ENCODE assay signal across 8 cellular contexts in the genomic region with DNA sequence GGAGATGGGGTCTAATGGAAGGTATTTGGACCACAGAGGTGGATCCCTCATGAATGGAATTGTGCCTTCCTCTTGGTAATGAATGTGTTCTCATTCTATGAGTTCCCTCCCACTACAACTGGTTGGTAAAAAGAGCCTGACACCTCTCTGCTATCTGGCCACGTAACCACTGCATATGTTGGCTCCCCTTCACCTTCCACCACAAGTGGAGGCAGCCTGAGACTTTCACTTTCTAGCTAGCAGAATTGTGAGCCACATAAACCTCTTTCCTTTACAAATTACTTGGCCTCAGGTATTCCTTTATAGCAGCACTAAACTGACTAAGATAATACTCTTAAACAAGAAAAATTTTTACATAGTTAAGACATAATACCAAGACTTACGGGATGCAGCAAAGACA.
A peak's percentile ranks its signal among the peaks of the same experiment; 100 is the strongest.
DNase-seq lines count a peak whose midpoint lies in the region; ATAC-seq and TF ChIP-seq lines count a peak whose summit lies in the region.

No MANE protein-coding gene starts in this region.

- H3K9me3 Mint-ChIP-seq in CD4-positive, CD25-positive, alpha-beta regulatory T cell, result peaks cover 0 to 2% (median 0%) of the 10 kb centered on the region in 7 donors
- no peaks in the 10 kb centered on the region for H3K9me3 Mint-ChIP-seq in activated naive CD4-positive, alpha-beta T cell treated with anti-CD3 and anti-CD28 coated beads, Interleukin-2, amount 50 U/mL, for 24 hours

- peaks cover 6% of the 10 kb centered on the region for H3K4me1 ChIP-seq in CD4-positive, CD25-positive, alpha-beta regulatory T cell (ENCODE audit: control insufficient read depth, insufficient read depth, low read length, poor library complexity, severe bottlenecking)
- no peaks in the 10 kb centered on the region for H3K4me1 ChIP-seq in right atrium auricular region
- no peaks in the 10 kb centered on the region for H3K4me1 ChIP-seq in effector memory CD4-positive, alpha-beta T cell (ENCODE audit: control insufficient read depth, insufficient read depth, low read length, poor library complexity, severe bottlenecking)

- H3K27ac Mint-ChIP-seq in CD4-positive, CD25-positive, alpha-beta regulatory T cell, result peak overlapping the region in 2 of 3 donors; percentile 73 to 86
- H3K27ac Mint-ChIP-seq in activated naive CD4-positive, alpha-beta T cell treated with anti-CD3 and anti-CD28 coated beads, Interleukin-2, amount 50 U/mL, for 24 hours, result peak overlapping the region; percentile 79

- H3K36me3 Mint-ChIP-seq in CD4-positive, CD25-positive, alpha-beta regulatory T cell, result peaks cover 9% of the 10 kb centered on the region
- peaks cover 15% of the 10 kb centered on the region for H3K36me3 Mint-ChIP-seq in activated naive CD4-positive, alpha-beta T cell treated with anti-CD3 and anti-CD28 coated beads, Interleukin-2, amount 50 U/mL, for 24 hours

- no peaks in the 10 kb centered on the region for H3K27me3 ChIP-seq in CD4-positive, CD25-positive, alpha-beta regulatory T cell (ENCODE audit: control insufficient read depth, insufficient read depth, low read length)
- H3K27me3 ChIP-seq in right atrium auricular region, result no peaks in the 10 kb centered on the region
- no peaks in the 10 kb centered on the region for H3K27me3 ChIP-seq in effector memory CD4-positive, alpha-beta T cell (replicated peaks; ENCODE audit: control insufficient read depth, insufficient read depth, low read length, poor library complexity, severe bottlenecking)

- H3K4me1 Mint-ChIP-seq in CD4-positive, CD25-positive, alpha-beta regulatory T cell, result peaks cover 42 to 62% (median 53%) of the 10 kb centered on the region in 4 donors
- H3K4me1 Mint-ChIP-seq in activated naive CD4-positive, alpha-beta T cell treated with anti-CD3 and anti-CD28 coated beads, Interleukin-2, amount 50 U/mL, for 24 hours, result peaks cover 71% of the 10 kb centered on the region

- no peaks in the 10 kb centered on the region for H3K27me3 Mint-ChIP-seq in CD4-positive, CD25-positive, alpha-beta regulatory T cell
- no peaks in the 10 kb centered on the region for H3K27me3 Mint-ChIP-seq in activated naive CD4-positive, alpha-beta T cell treated with anti-CD3 and anti-CD28 coated beads, Interleukin-2, amount 50 U/mL, for 24 hours

- ATAC-seq in CD4-positive, CD25-positive, alpha-beta regulatory T cell (ENCODE audit: low read depth in 2 of 2), result peak; percentile 68 to 79
- peak; percentile 98 for ATAC-seq in GM19463 (IDR thresholded peaks at IDR 0.05; ENCODE audit: unreplicated experiment)
- peak; percentile 96 for ATAC-seq in HG03469 (IDR thresholded peaks at IDR 0.05; ENCODE audit: unreplicated experiment)
- peak; percentile 99 for ATAC-seq in stimulated activated naive CD8-positive, alpha-beta T cell treated with anti-CD3 and anti-CD28 coated beads, Interleukin-15, Interleukin-2, amounts not matched to agents 100 U/mL and 50 U/mL, for 24 hours

- H3K27ac ChIP-seq in CD4-positive, CD25-positive, alpha-beta regulatory T cell (ENCODE audit: insufficient read depth, low read length, poor library complexity, severe bottlenecking), result no peak overlapping the region
- no peak overlapping the region for H3K27ac ChIP-seq in right atrium auricular region
- H3K27ac ChIP-seq in effector memory CD4-positive, alpha-beta T cell (ENCODE audit: insufficient read depth, low read length, poor library complexity, severe bottlenecking), result no peak overlapping the region

- no peak for TF ChIP-seq CTCF in right atrium auricular region (IDR thresholded peaks at IDR 0.05)

- H3K36me3 ChIP-seq in CD4-positive, CD25-positive, alpha-beta regulatory T cell (ENCODE audit: control insufficient read depth, insufficient read depth, low read length), result no peaks in the 10 kb centered on the region
- no peaks in the 10 kb centered on the region for H3K36me3 ChIP-seq in right atrium auricular region
- H3K36me3 ChIP-seq in effector memory CD4-positive, alpha-beta T cell (ENCODE audit: control insufficient read depth, insufficient read depth, low read length), result no peaks in the 10 kb centered on the region

- H3K4me3 ChIP-seq in CD4-positive, CD25-positive, alpha-beta regulatory T cell (ENCODE audit: low read depth, low read length), result peak overlapping the region; percentile 56
- no peak overlapping the region for H3K4me3 ChIP-seq in right atrium auricular region
- H3K4me3 ChIP-seq in effector memory CD4-positive, alpha-beta T cell (ENCODE audit: insufficient read depth, low read depth, low read length, poor library complexity, severe bottlenecking), result no peak overlapping the region

- H3K4me3 Mint-ChIP-seq in CD4-positive, CD25-positive, alpha-beta regulatory T cell, result peak overlapping the region; percentile 55 to 84 (median 60)
- H3K4me3 Mint-ChIP-seq in activated naive CD4-positive, alpha-beta T cell treated with anti-CD3 and anti-CD28 coated beads, Interleukin-2, amount 50 U/mL, for 24 hours, result peak overlapping the region; percentile 73

- peak in 2 of 3 donors; percentile 6 to 65 for DNase-seq in CD4-positive, CD25-positive, alpha-beta regulatory T cell
- peak; percentile 47 for DNase-seq in stimulated activated naive CD8-positive, alpha-beta T cell treated with anti-CD3 and anti-CD28 coated beads, Interleukin-15, Interleukin-2, amounts not matched to agents 100 U/mL and 50 U/mL, for 24 hours
- DNase-seq in GM19238 (ENCODE audit: insufficient read length, low spot score) (no peak), right atrium auricular region (ENCODE audit: low spot score) (no peak)
- no peak for DNase-seq in effector memory CD4-positive, alpha-beta T cell

- no peaks in the 10 kb centered on the region for H3K9me3 ChIP-seq in CD4-positive, CD25-positive, alpha-beta regulatory T cell (ENCODE audit: control insufficient read depth in 2 of 2, low read length in 2 of 2)
- peaks cover 0 to 7% of the 10 kb centered on the region in 2 donors for H3K9me3 ChIP-seq in right atrium auricular region
- no peaks in the 10 kb centered on the region for H3K9me3 ChIP-seq in effector memory CD4-positive, alpha-beta T cell (ENCODE audit: control insufficient read depth, low read length)

Comparison
In these comparisons a context has a peak if more than half of its experiments do, and no peak if none do; other contexts are left out.
1. DNase-seq: peak in CD4-positive, CD25-positive, alpha-beta regulatory T cell (2 of 3) and stimulated activated naive CD8-positive, alpha-beta T cell treated with anti-CD3 and anti-CD28 coated beads, Interleukin-15, Interleukin-2, amounts not matched to agents 100 U/mL and 50 U/mL, for 24 hours (single experiment); none in GM19238 (single experiment), right atrium auricular region (single experiment) and effector memory CD4-positive, alpha-beta T cell (0 of 3).
2. Peak in every context shown above with its lines, with median percentiles within 50 percentile points of each other: ATAC-seq.